4 cellular contexts compared by ENCODE assay signal in the genomic region with DNA sequence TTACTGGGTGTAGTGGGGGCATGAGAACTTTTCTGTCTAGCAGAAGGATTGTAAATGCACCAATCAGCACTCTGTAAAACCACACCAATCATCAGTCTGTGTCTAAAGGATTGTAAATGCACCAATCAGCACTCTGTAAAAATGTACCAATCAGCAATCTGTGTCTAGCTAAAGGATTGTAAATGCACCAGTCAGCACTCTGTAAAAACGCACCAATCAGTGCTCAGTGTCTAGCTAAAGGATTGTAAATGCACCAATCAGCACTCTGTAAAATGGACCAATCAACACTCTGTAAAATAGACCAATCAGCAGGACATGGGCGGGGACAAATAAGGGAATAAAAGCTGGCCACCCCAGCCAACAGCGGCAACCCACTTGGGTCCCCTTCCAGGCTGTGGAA.
TF ChIP-seq lines count a peak whose summit lies in the region.

No MANE protein-coding gene starts in this region.

TF ChIP-seq in A549, 52 proteins besides CTCF, POLR2A, EP300 and RAD21:
- TF ChIP-seq MAFK (IDR thresholded peaks at IDR 0.05; ENCODE audit: partially characterized antibody), result peak; percentile 14

TF ChIP-seq in IMR-90, 13 proteins besides CTCF, POLR2A, EP300 and RAD21:
- 0 out of 2 replicates have a peak, but pooled peaks have one; percentile 9 for TF ChIP-seq MAFK (IDR thresholded peaks at IDR 0.05; ENCODE audit: low read depth, low read length)

TF ChIP-seq in K562, 482 proteins besides CTCF, POLR2A, EP300 and RAD21:
- TF ChIP-seq ZNF316 (IDR thresholded peaks at IDR 0.05), result peak; percentile 62
- TF ChIP-seq NFYB (IDR thresholded peaks at IDR 0.05; ENCODE audit: extremely low read depth, insufficient read length), result peak; percentile 54

TF ChIP-seq in HepG2, 621 proteins besides CTCF, POLR2A, EP300 and RAD21:
- TF ChIP-seq MAFK (conservative IDR thresholded peaks at IDR 0.05 in 1 of 2, IDR thresholded peaks at IDR 0.05 in 1 of 2; ENCODE audit: low read length in 2 of 2) (peak in 1 of 2 experiments; percentile 50; a peak in 2 of 4 replicates), MAFF (IDR thresholded peaks at IDR 0.05; ENCODE audit: low read depth, low read length) (peak; percentile 30; the same call in 1 of the 2 replicates)
